Comparison of ENCODE assay signal across 9 cellular contexts in genomic region chr22:37199839-37200161, GRCh38. TPM values are rescaled to one million over a fixed set of nuclear protein-coding genes. Genes with fewer than 3 reads are reported as not detected.
A peak's percentile ranks its signal among the peaks of the same experiment; 100 is the strongest.
DNase-seq lines count a peak whose midpoint lies in the region; ATAC-seq and TF ChIP-seq lines count a peak whose summit lies in the region.
"Had no signal": no experiment of that assay in that cellular context is flagged by ENCODE, and none has a peak within 500 bp of the region (broad histone marks: within the 10 kb centered on the region; RNA-seq: fewer than 3 reads in every experiment).

No MANE protein-coding gene starts in this region.

- peak; percentile 33 for TF ChIP-seq CTCF in endothelial cell (IDR thresholded peaks at IDR 0.05; ENCODE audit: unreplicated experiment)

- no peak overlapping the region for H3K27ac Mint-ChIP-seq in endothelial cell (ENCODE audit: unreplicated experiment)

- H3K9me3 ChIP-seq in skeletal muscle satellite cell (replicated peaks; ENCODE audit: low read length): no peaks in the 10 kb centered on the region

- H3K4me1 Mint-ChIP-seq in endothelial cell (ENCODE audit: unreplicated experiment): peaks cover 3% of the 10 kb centered on the region

- H3K9me3 Mint-ChIP-seq in endothelial cell (ENCODE audit: unreplicated experiment): no peaks in the 10 kb centered on the region

- peak; percentile 70 for DNase-seq in NCI-H69 (lab: John Stamatoyannopoulos, UW)
- no peak for DNase-seq in endothelial cell (ENCODE audit: low spot score)
- no peak for DNase-seq in posterior cingulate gyrus
- DNase-seq in globus pallidus (ENCODE audit: low spot score): no peak

- H3K36me3 ChIP-seq in skeletal muscle satellite cell (ENCODE audit: insufficient read depth, low read length): no peaks in the 10 kb centered on the region

- H3K27me3 Mint-ChIP-seq in endothelial cell (ENCODE audit: unreplicated experiment): peaks cover 4% of the 10 kb centered on the region

- H3K27me3 ChIP-seq in skeletal muscle satellite cell (ENCODE audit: control insufficient read depth, insufficient read depth, low read length): no peaks in the 10 kb centered on the region

- H3K4me3 Mint-ChIP-seq in endothelial cell (ENCODE audit: unreplicated experiment): no peak overlapping the region

- intact Hi-C loops in posterior cingulate gyrus (cut with DNase I): loop anchor here (2.0 to 10.0 kb wide), 3 partner anchors 123 to 655 kb away; partner anchors contain the start of gene IFT27

- peak overlapping the region; percentile 83 for H3K4me2 ChIP-seq in skeletal muscle satellite cell (ENCODE audit: low read length)

- peak overlapping the region; percentile 63 for H3K4me3 ChIP-seq in skeletal muscle satellite cell (ENCODE audit: low read length)

- peak overlapping the region; percentile 93 for H3K9ac ChIP-seq in skeletal muscle satellite cell (ENCODE audit: low read depth, low read length)

- peaks cover 25% of the 10 kb centered on the region for H3K4me1 ChIP-seq in skeletal muscle satellite cell (ENCODE audit: control insufficient read depth, insufficient read depth, low read length)

- H3K36me3 Mint-ChIP-seq in endothelial cell (ENCODE audit: low read depth, unreplicated experiment): peaks cover under 1% of the 10 kb centered on the region

- ATAC-seq in GM21529 (IDR thresholded peaks at IDR 0.05; ENCODE audit: unreplicated experiment) (peak; percentile 10), HG03521 (IDR thresholded peaks at IDR 0.05; ENCODE audit: unreplicated experiment) (no peak), HG02623 (IDR thresholded peaks at IDR 0.05; ENCODE audit: unreplicated experiment) (no peak)

RNA-seq across cellular contexts. Expression of gene C1QTNF6, which starts 11.8 kb away (rescaled TPM):
- total RNA-seq in endothelial cell (ENCODE audit: unreplicated experiment): 32.7 TPM
- total RNA-seq in skeletal muscle satellite cell (2012; rRNA removed): 1.5 and 2.2 TPM in 2 replicates

RNA-seq across cellular contexts. Expression of gene SSTR3, which starts 12.5 kb away (rescaled TPM):
- total RNA-seq in endothelial cell (ENCODE audit: unreplicated experiment): 0.13 TPM
- total RNA-seq in skeletal muscle satellite cell (2012; rRNA removed): under 0.01 TPM in 1 of 2 replicates, not detected in the other

RNA-seq across cellular contexts. Expression of gene RAC2, which starts 44.3 kb away (rescaled TPM):
- 16.6 TPM for total RNA-seq in endothelial cell (ENCODE audit: unreplicated experiment)
- total RNA-seq in skeletal muscle satellite cell (2012; rRNA removed): 27.7 and 36.8 TPM in 2 replicates

RNA-seq across cellular contexts. Expression of gene IL2RB, which starts 50.1 kb away (rescaled TPM):
- total RNA-seq in endothelial cell (ENCODE audit: unreplicated experiment): 0.51 TPM
- not detected in 2 replicates for total RNA-seq in skeletal muscle satellite cell (2012; rRNA removed)
- total RNA-seq: renal cortical epithelial cell had no signal
